Comparison of ENCODE assay signal across 24 cellular contexts in genomic region chr1:219581344-219581743, GRCh38. TPM values are rescaled to one million over a fixed set of nuclear protein-coding genes. Genes with fewer than 3 reads are reported as not detected.
A peak's percentile ranks its signal among the peaks of the same experiment; 100 is the strongest.
DNase-seq lines count a peak whose midpoint lies in the region; ATAC-seq and TF ChIP-seq lines count a peak whose summit lies in the region.
"Had no signal": no experiment of that assay in that cellular context is flagged by ENCODE, and none has a peak within 500 bp of the region (broad histone marks: within the 10 kb centered on the region; RNA-seq: fewer than 3 reads in every experiment).

No MANE protein-coding gene starts in this region.

- peaks cover 0 to 9% (median 0%) of the 10 kb centered on the region in 11 experiments; a peak in 5 of 22 replicates for H3K9me3 ChIP-seq in BLaER1 treated with 17β-estradiol and CSF1 and Interleukin-3, amounts not matched to agents 10 nM and 100 nM (replicated peaks in 1 of 11)
- H3K9me3 ChIP-seq in MM.1S (replicated peaks; ENCODE audit: insufficient read depth, low read length) (no peaks in the 10 kb centered on the region), heart right ventricle (peaks cover 0 to 22% (median 0%) of the 10 kb centered on the region in 11 donors)
- H3K9me3 ChIP-seq: BLaER1, Peyer's patch, SJSA1 had no signal

- DNase-seq in DMS53 (lab: John Stamatoyannopoulos, UW) (peak; percentile 51), DMS53 treated with DMSO at 0.1 percent for 48 hours (lab: John Stamatoyannopoulos, UW; ENCODE audit: unreplicated experiment) (no peak), MM.1S (no peak), heart right ventricle (no peak), hepatic stellate cell (ENCODE audit: low spot score) (no peak), NCI-H2029 treated with DMSO at 0.1 percent for 48 hours (lab: John Stamatoyannopoulos, UW) (no peak), GM13977 (ENCODE audit: low spot score) (no peak)
- DNase-seq: ACHN; CD8-positive, alpha-beta T cell; H9; HFFc6; MV-4-11; NCI-H1105 treated with DMSO at 0.1 percent for 48 hours; NCI-H1694; NCI-H2081 treated with DMSO at 0.1 percent for 48 hours; NCI-H446; NCI-H526 treated with DMSO at 0.1 percent for 48 hours; Peyer's patch; SW 1271 had no signal

- 17 to 47% methylated on average over 1 of the region's 1 CpG for WGBS in heart right ventricle, 2 donors

- H4K20me1 ChIP-seq in BLaER1 treated with 17β-estradiol and CSF1 and Interleukin-3, amounts not matched to agents 10 nM and 100 nM = no peaks in the 10 kb centered on the region
- H4K20me1 ChIP-seq in MM.1S (ENCODE audit: insufficient read depth, low read length) = no peaks in the 10 kb centered on the region
- H4K20me1 ChIP-seq: BLaER1 had no signal

- H3F3A ChIP-seq in MM.1S (ENCODE audit: insufficient read depth, low read length) = peaks cover 5% of the 10 kb centered on the region; the same call in 1 of the 2 replicates

- in situ Hi-C loops in GM13977 (cut with MboI; ENCODE audit: low pct_unique_long_range_greater_than_20kb, low sequenced_read_pairs, unreplicated experiment) = no loop called here

- no peaks in the 10 kb centered on the region for H3K27me3 ChIP-seq in BLaER1 treated with 17β-estradiol and CSF1 and Interleukin-3, amounts not matched to agents 10 nM and 100 nM
- peaks cover 4% of the 10 kb centered on the region for H3K27me3 ChIP-seq in MM.1S (replicated peaks; ENCODE audit: insufficient read depth, low read length)
- H3K27me3 ChIP-seq in heart right ventricle = no peaks in the 10 kb centered on the region
- H3K27me3 ChIP-seq: BLaER1, Peyer's patch, SJSA1 had no signal

- H3K27ac ChIP-seq in BLaER1 treated with 17β-estradiol and CSF1 and Interleukin-3, amounts not matched to agents 10 nM and 100 nM = peak overlapping the region in 5 of 11 experiments; percentile 47 to 74 (median 67); a peak in 9 of 22 replicates
- no peak overlapping the region for H3K27ac ChIP-seq in MM.1S (ENCODE audit: low read length)
- H3K27ac ChIP-seq in heart right ventricle = peak overlapping the region in 3 of 10 donors; percentile 7 to 38 (median 36)
- H3K27ac ChIP-seq: 22Rv1, BLaER1, Peyer's patch, SJSA1 had no signal

- H3K79me2 ChIP-seq in MM.1S (ENCODE audit: low read length) = no peaks in the 10 kb centered on the region

- H3K4me1 ChIP-seq in BLaER1 treated with 17β-estradiol and CSF1 and Interleukin-3, amounts not matched to agents 10 nM and 100 nM = peaks cover 12 to 53% (median 28%) of the 10 kb centered on the region in 10 experiments; a peak in 19 of 20 replicates
- H3K4me1 ChIP-seq in MM.1S (ENCODE audit: low read length) (peaks cover 21% of the 10 kb centered on the region), heart right ventricle (peaks cover 0 to 17% (median 9%) of the 10 kb centered on the region in 9 donors)
- H3K4me1 ChIP-seq: Peyer's patch had no signal

- H3K9me2 ChIP-seq in MM.1S (replicated peaks; ENCODE audit: insufficient read depth, low read length) = no peaks in the 10 kb centered on the region

- ATAC-seq in heart right ventricle = peak; percentile 59 to 86 (median 72)
- ATAC-seq: CD8-positive, alpha-beta T cell; K562 had no signal

- intact Hi-C loops in heart right ventricle (cut with DNase I) = loop anchor here in 1 of 10 donors (10.0 kb wide), 1 partner anchor 73 kb away; no protein-coding TSS in a partner anchor

- no peak overlapping the region for H2AFZ ChIP-seq in MM.1S (ENCODE audit: low read length)

- H3K4me3 ChIP-seq in BLaER1 treated with 17β-estradiol and CSF1 and Interleukin-3, amounts not matched to agents 10 nM and 100 nM = no peak overlapping the region
- no peak overlapping the region for H3K4me3 ChIP-seq in MM.1S (ENCODE audit: low read length)
- H3K4me3 ChIP-seq in heart right ventricle = no peak overlapping the region
- H3K4me3 ChIP-seq: BLaER1, K562, Peyer's patch, SJSA1 had no signal

- TF ChIP-seq CTCF in MM.1S (IDR thresholded peaks at IDR 0.05; ENCODE audit: low read length) = no peak
- no peak for TF ChIP-seq CTCF in heart right ventricle (IDR thresholded peaks at IDR 0.05)
- TF ChIP-seq CTCF in GM13977 (IDR thresholded peaks at IDR 0.05; ENCODE audit: extremely low read depth, insufficient read depth, missing control alignments) = no peak

- H3K4me2 ChIP-seq in BLaER1 treated with 17β-estradiol and CSF1 and Interleukin-3, amounts not matched to agents 10 nM and 100 nM = peak overlapping the region in 7 of 11 experiments; percentile 5 to 68 (median 46); a peak in 9 of 22 replicates
- peak overlapping the region; percentile 77; the same call in 1 of the 2 replicates for H3K4me2 ChIP-seq in MM.1S (ENCODE audit: low read depth, low read length)

- no peaks in the 10 kb centered on the region for H3K36me3 ChIP-seq in BLaER1 treated with 17β-estradiol and CSF1 and Interleukin-3, amounts not matched to agents 10 nM and 100 nM
- H3K36me3 ChIP-seq in MM.1S (replicated peaks; ENCODE audit: insufficient read depth, low read length) = no peaks in the 10 kb centered on the region
- no peaks in the 10 kb centered on the region for H3K36me3 ChIP-seq in heart right ventricle
- H3K36me3 ChIP-seq: BLaER1, Peyer's patch, SJSA1 had no signal

- no peak overlapping the region; a peak in 1 of 22 replicates for H3K9ac ChIP-seq in BLaER1 treated with 17β-estradiol and CSF1 and Interleukin-3, amounts not matched to agents 10 nM and 100 nM
- no peak overlapping the region for H3K9ac ChIP-seq in MM.1S (ENCODE audit: low read length)
- H3K9ac ChIP-seq: BLaER1 had no signal

RNA-seq across cellular contexts. Expression of gene ZC3H11B, which starts 31.6 kb away (rescaled TPM):
- total RNA-seq in heart right ventricle = 1 to 10 TPM in 2 of 10 donors, under 1 TPM in 4, not detected in 4; 0.37 to 2.0 (median 0.87) TPM
- polyA plus RNA-seq in heart right ventricle = under 1 TPM; 0.01 to 0.07 TPM
- total RNA-seq: H9, SJSA1 had no signal
